ENCODE assay signal across 8 cellular contexts in the genomic region with DNA sequence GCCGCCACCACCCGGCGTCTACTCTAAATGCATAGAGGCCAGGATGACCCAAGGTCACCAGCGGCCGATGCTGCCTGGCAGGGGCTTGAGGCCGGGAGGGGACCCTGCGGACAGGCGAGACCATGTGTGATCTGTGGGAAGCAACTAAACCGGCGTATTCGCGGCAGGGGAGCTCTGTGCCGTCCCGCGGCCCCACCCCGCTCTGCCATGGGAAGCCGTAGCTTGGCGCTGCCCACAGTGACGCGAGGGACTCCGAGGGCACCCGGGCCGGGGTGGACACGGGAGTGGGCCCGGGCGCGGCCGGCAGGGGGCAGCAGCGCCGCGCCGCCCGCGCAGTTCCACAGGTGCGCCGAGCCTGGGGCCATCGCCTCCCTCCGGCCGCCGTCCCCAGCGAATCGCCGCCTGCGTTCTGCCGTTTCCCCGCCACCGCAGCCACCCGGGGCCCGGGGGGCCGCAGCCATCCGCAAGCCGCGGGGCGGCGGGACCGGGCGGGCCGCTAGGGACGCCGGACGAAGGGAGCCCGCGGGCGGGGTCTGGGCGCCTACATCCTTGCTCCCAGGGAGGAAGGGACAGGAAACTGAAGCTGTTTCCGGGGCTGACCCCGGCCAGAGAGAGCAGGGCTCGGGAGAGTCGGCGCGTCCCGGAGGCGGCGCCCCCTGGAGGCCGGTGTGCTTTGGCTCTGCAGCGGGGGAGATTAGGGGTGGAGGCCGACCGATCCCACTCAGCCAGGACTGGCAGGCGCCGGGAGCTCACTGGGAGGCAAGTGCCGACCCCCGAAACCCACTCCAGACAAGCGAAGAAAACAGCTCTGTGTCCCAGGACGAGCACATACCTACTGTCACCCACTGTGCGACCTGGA. TPM values are rescaled to one million over a fixed set of nuclear protein-coding genes. Genes with fewer than 3 reads are reported as not detected.
A peak's percentile ranks its signal among the peaks of the same experiment; 100 is the strongest.
DNase-seq lines count a peak whose midpoint lies in the region; ATAC-seq, FAIRE-seq and TF ChIP-seq lines count a peak whose summit lies in the region.

No MANE protein-coding gene starts in this region.

- DNase-seq in GF-D8 (lab: John Stamatoyannopoulos, UW): peak; percentile 40
- DNase-seq in H54 (ENCODE audit: insufficient read length, low spot score): peak; percentile 81
- peak; percentile 82 for DNase-seq in RWPE2 (ENCODE audit: low spot score)
- peak; percentile 83 for DNase-seq in activated naive CD4-positive, alpha-beta T cell treated with anti-CD3 and anti-CD28 coated beads for 36 hours
- peak; percentile 93 for DNase-seq in globus pallidus (ENCODE audit: low spot score)
- DNase-seq in omental fat pad (ENCODE audit: low spot score): peak; percentile 54

- H3K27ac ChIP-seq in RWPE2 (ENCODE audit: poor library complexity, severe bottlenecking) (peak overlapping the region; percentile 39), temporal lobe (ENCODE audit: low read depth, low read length) (peak overlapping the region; percentile 76)

- CTCF ChIA-PET in activated naive CD4-positive, alpha-beta T cell treated with anti-CD3 and anti-CD28 coated beads for 36 hours (lab: Charles Lee): interaction anchor here (0.6 to 4.8 kb wide), 69 partner anchors 9 to 467 kb away, joined by 3 to 85 read pairs (median 4); partner anchors contain the start of genes ADA2, BCL2L13 and HDHD5

- no peaks in the 10 kb centered on the region for H3K4me1 ChIP-seq in RWPE2 (ENCODE audit: insufficient read depth, poor library complexity, severe bottlenecking)

- H3K9me3 ChIP-seq in RWPE2 (ENCODE audit: severe bottlenecking): no peaks in the 10 kb centered on the region

- H3K4me3 Mint-ChIP-seq in activated naive CD4-positive, alpha-beta T cell treated with anti-CD3 and anti-CD28 coated beads for 36 hours: peak overlapping the region; percentile 78

- H3K36me3 Mint-ChIP-seq in activated naive CD4-positive, alpha-beta T cell treated with anti-CD3 and anti-CD28 coated beads for 36 hours (ENCODE audit: low read depth): no peaks in the 10 kb centered on the region

- TF ChIP-seq CTCF in LNCAP (IDR thresholded peaks at IDR 0.05) (peak; percentile 89), RWPE2 (IDR thresholded peaks at IDR 0.05; ENCODE audit: poor library complexity, severe bottlenecking) (peak; percentile 98), omental fat pad (IDR thresholded peaks at IDR 0.05) (peak in 2 of 3 donors; percentile 7 to 19)

- FAIRE-seq in H54 (lab: Jason Lieb, UNC): no peak

- H3K36me3 ChIP-seq in RWPE2 (ENCODE audit: low read depth): no peaks in the 10 kb centered on the region

- peak overlapping the region; percentile 54 for H3K4me3 ChIP-seq in RWPE2 (ENCODE audit: severe bottlenecking)

- ATAC-seq in RWPE2 (ENCODE audit: low read depth) (peak; percentile 91), omental fat pad (ENCODE audit: low FRiP score) (peak; percentile 99)

- H3K27ac Mint-ChIP-seq in activated naive CD4-positive, alpha-beta T cell treated with anti-CD3 and anti-CD28 coated beads for 36 hours: peak overlapping the region; percentile 44

- TF ChIP-seq POLR2A in H54 (IDR thresholded peaks at IDR 0.05; ENCODE audit: low read depth, low read length): peak; percentile 20; the same call in 1 of the 2 replicates

- H3K4me1 Mint-ChIP-seq in activated naive CD4-positive, alpha-beta T cell treated with anti-CD3 and anti-CD28 coated beads for 36 hours (ENCODE audit: low read depth): peaks cover 5% of the 10 kb centered on the region

- no peaks in the 10 kb centered on the region for H3K27me3 ChIP-seq in RWPE2 (ENCODE audit: insufficient read depth, poor library complexity, severe bottlenecking)

- H3K27me3 Mint-ChIP-seq in activated naive CD4-positive, alpha-beta T cell treated with anti-CD3 and anti-CD28 coated beads for 36 hours (ENCODE audit: low read depth): no peaks in the 10 kb centered on the region

- H3K9me3 Mint-ChIP-seq in activated naive CD4-positive, alpha-beta T cell treated with anti-CD3 and anti-CD28 coated beads for 36 hours: no peaks in the 10 kb centered on the region

- intact Hi-C loops in activated naive CD4-positive, alpha-beta T cell treated with anti-CD3 and anti-CD28 coated beads for 36 hours (cut with micrococcal nuclease): loop anchor here (1.0 to 5.0 kb wide), 6 partner anchors 15 to 905 kb away; partner anchors contain the start of genes ADA2 and PEX26

RNA-seq across cellular contexts. Expression of gene HDHD5, which starts 12.5 kb away (rescaled TPM):
- total RNA-seq in activated naive CD4-positive, alpha-beta T cell treated with anti-CD3 and anti-CD28 coated beads for 36 hours: 10 to 100 TPM; 40.1 to 43.7 TPM
- total RNA-seq in omental fat pad (10 to 100 TPM; 32.9 to 60.7 (median 36.7) TPM), temporal lobe (24.1 TPM)

RNA-seq across cellular contexts. Expression of gene ADA2, which starts 47.7 kb away (rescaled TPM):
- total RNA-seq in activated naive CD4-positive, alpha-beta T cell treated with anti-CD3 and anti-CD28 coated beads for 36 hours: 1 to 10 TPM; 1.1 to 1.5 TPM
- total RNA-seq in omental fat pad: 10 to 100 TPM; 11.6 to 40.1 (median 16.3) TPM
- total RNA-seq in temporal lobe: 2.5 TPM

RNA-seq across cellular contexts. Expression of gene TMEM121B, which starts 50.4 kb away (rescaled TPM):
- under 1 TPM; 0.19 to 0.22 TPM for total RNA-seq in activated naive CD4-positive, alpha-beta T cell treated with anti-CD3 and anti-CD28 coated beads for 36 hours
- 1 to 10 TPM in 2 of 4 donors, under 1 TPM in 2; 0.46 to 1.4 (median 0.94) TPM for total RNA-seq in omental fat pad
- 15.5 TPM for total RNA-seq in temporal lobe

Comparison
In these comparisons a context has a peak if more than half of its experiments do, and no peak if none do; other contexts are left out.
1. Peak in every context shown above with its lines: DNase-seq, ATAC-seq, H3K4me3 ChIP-seq and H3K27ac ChIP-seq.
2. DNase-seq: peak in every context shown above with its lines; median percentile 93 in globus pallidus; 83 in activated naive CD4-positive, alpha-beta T cell treated with anti-CD3 and anti-CD28 coated beads for 36 hours; 82 in RWPE2; 81 in H54; 54 in omental fat pad; 40 in GF-D8.
3. CTCF ChIP-seq: peak in every context shown above with its lines; median percentile 98 in RWPE2; 89 in LNCAP; 13 in omental fat pad.